34 cellular contexts compared by ENCODE assay signal in the genomic region with DNA sequence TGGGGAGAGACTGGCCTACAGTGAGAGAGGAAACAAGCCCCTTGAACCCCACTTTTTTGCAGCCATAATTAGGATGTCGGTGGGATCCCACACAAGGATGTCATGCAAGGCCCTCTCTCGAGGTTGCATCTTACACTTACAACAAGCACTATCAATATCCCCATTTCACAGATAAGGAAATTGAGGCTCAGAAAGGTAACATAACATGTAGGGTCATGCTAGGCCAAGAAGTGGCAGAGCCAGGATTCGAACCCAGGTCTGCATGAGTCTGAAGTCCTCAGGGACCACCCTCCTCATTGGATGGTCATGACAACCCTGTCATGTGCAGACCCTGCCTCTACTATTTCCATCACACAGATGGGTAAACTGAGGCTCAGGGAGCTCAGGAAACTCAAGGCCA.
"Had no signal": no experiment of that assay in that cellular context is flagged by ENCODE, and none has a peak within 500 bp of the region (broad histone marks: within the 10 kb centered on the region; RNA-seq: fewer than 3 reads in every experiment).

No MANE protein-coding gene starts in this region.

- H3K9me3 ChIP-seq: adrenal gland, body of pancreas, colonic mucosa, gastrocnemius medialis, heart left ventricle had no signal

- H3K27ac ChIP-seq: body of pancreas, colonic mucosa, gastrocnemius medialis, heart left ventricle had no signal

- H3K9me3 Mint-ChIP-seq: activated CD4-positive, alpha-beta memory T cell treated with anti-CD3 and anti-CD28 coated beads for 36 hours; activated CD4-positive, alpha-beta T cell treated with anti-CD3 and anti-CD28 coated beads, Interleukin-2, amount 10 ng/mL, durations not matched to agents 24 days and 14 days; activated naive CD8-positive, alpha-beta T cell treated with anti-CD3 and anti-CD28 coated beads for 36 hours; activated naive CD8-positive, alpha-beta T cell treated with anti-CD3 and anti-CD28 coated beads, Interleukin-2, amount 50 U/mL, for 24 hours; activated T-cell treated with anti-CD3 and anti-CD28 coated beads, Interleukin-2, amount 50 U/mL, for 24 hours; activated T-cell treated with anti-CD3 and anti-CD28 coated beads, Interleukin-2, amount 50 U/mL, for 72 hours; endodermal cell; T-helper 2 cell treated with Interferon-gamma antibody and Interleukin-4, amounts not matched to agents 5 μg/mL and 100 μg/mL, for 36 hours had no signal

- H3K4me3 Mint-ChIP-seq: activated CD4-positive, alpha-beta memory T cell treated with anti-CD3 and anti-CD28 coated beads for 36 hours; activated CD4-positive, alpha-beta T cell treated with anti-CD3 and anti-CD28 coated beads for 36 hours; activated CD4-positive, alpha-beta T cell treated with anti-CD3 and anti-CD28 coated beads, Interleukin-2, amount 10 ng/mL, durations not matched to agents 24 days and 14 days; activated CD8-positive, alpha-beta memory T cell treated with anti-CD3 and anti-CD28 coated beads, Interleukin-2, amount 10 ng/mL, durations not matched to agents 7 days and 5 days; activated CD8-positive, alpha-beta T cell treated with anti-CD3 and anti-CD28 coated beads, Interleukin-2, amount 10 ng/mL, durations not matched to agents 7 days and 5 days; activated naive CD8-positive, alpha-beta T cell treated with anti-CD3 and anti-CD28 coated beads for 36 hours; activated naive CD8-positive, alpha-beta T cell treated with anti-CD3 and anti-CD28 coated beads, Interleukin-2, amount 50 U/mL, for 24 hours; activated T-cell treated with anti-CD3 and anti-CD28 coated beads, Interleukin-2, amount 50 U/mL, for 24 hours; activated T-cell treated with anti-CD3 and anti-CD28 coated beads, Interleukin-2, amount 50 U/mL, for 72 hours; endodermal cell; T-helper 17 cell; T-helper 2 cell treated with Interferon-gamma antibody and Interleukin-4, amounts not matched to agents 5 μg/mL and 100 μg/mL, for 36 hours had no signal

- H3K36me3 ChIP-seq: adrenal gland, colonic mucosa, gastrocnemius medialis, heart left ventricle had no signal

- H3K27me3 ChIP-seq: adrenal gland, body of pancreas, colonic mucosa, dorsolateral prefrontal cortex, gastrocnemius medialis, heart left ventricle had no signal

- H3K36me3 Mint-ChIP-seq: activated CD4-positive, alpha-beta memory T cell treated with anti-CD3 and anti-CD28 coated beads for 36 hours; activated CD8-positive, alpha-beta memory T cell treated with anti-CD3 and anti-CD28 coated beads, Interleukin-2, amount 10 ng/mL, durations not matched to agents 7 days and 5 days; activated naive CD8-positive, alpha-beta T cell treated with anti-CD3 and anti-CD28 coated beads for 36 hours had no signal

- H3K4me1 ChIP-seq: colonic mucosa had no signal

- ATAC-seq: activated CD4-positive, alpha-beta T cell treated with anti-CD3 and anti-CD28 coated beads for 36 hours; activated CD8-positive, alpha-beta memory T cell treated with anti-CD3 and anti-CD28 coated beads, Interleukin-2, amount 10 ng/mL, durations not matched to agents 7 days and 5 days; activated CD8-positive, alpha-beta T cell treated with anti-CD3 and anti-CD28 coated beads, Interleukin-2, amount 10 ng/mL, durations not matched to agents 7 days and 5 days; activated naive CD8-positive, alpha-beta T cell treated with anti-CD3 and anti-CD28 coated beads, Interleukin-2, amount 50 U/mL, for 24 hours; activated T-cell treated with anti-CD3 and anti-CD28 coated beads, Interleukin-2, amount 50 U/mL, for 72 hours; body of pancreas; esophagus mucosa; gastrocnemius medialis; heart left ventricle; T-helper 17 cell had no signal

- H3K27me3 Mint-ChIP-seq: activated CD4-positive, alpha-beta memory T cell treated with anti-CD3 and anti-CD28 coated beads for 36 hours; activated CD4-positive, alpha-beta T cell treated with anti-CD3 and anti-CD28 coated beads for 36 hours; activated naive CD8-positive, alpha-beta T cell treated with anti-CD3 and anti-CD28 coated beads for 36 hours; activated T-cell treated with anti-CD3 and anti-CD28 coated beads, Interleukin-2, amount 50 U/mL, for 24 hours had no signal

- H3K4me3 ChIP-seq: adrenal gland, body of pancreas, colonic mucosa, dorsolateral prefrontal cortex, gastrocnemius medialis, heart left ventricle had no signal

- H3K27ac Mint-ChIP-seq: activated CD4-positive, alpha-beta memory T cell treated with anti-CD3 and anti-CD28 coated beads for 36 hours; activated CD4-positive, alpha-beta T cell treated with anti-CD3 and anti-CD28 coated beads for 36 hours; activated CD4-positive, alpha-beta T cell treated with anti-CD3 and anti-CD28 coated beads, Interleukin-2, amount 10 ng/mL, durations not matched to agents 24 days and 14 days; activated CD8-positive, alpha-beta memory T cell treated with anti-CD3 and anti-CD28 coated beads, Interleukin-2, amount 10 ng/mL, durations not matched to agents 7 days and 5 days; activated CD8-positive, alpha-beta T cell treated with anti-CD3 and anti-CD28 coated beads, Interleukin-2, amount 10 ng/mL, durations not matched to agents 7 days and 5 days; activated naive CD8-positive, alpha-beta T cell treated with anti-CD3 and anti-CD28 coated beads for 36 hours; activated naive CD8-positive, alpha-beta T cell treated with anti-CD3 and anti-CD28 coated beads, Interleukin-2, amount 50 U/mL, for 24 hours; activated T-cell treated with anti-CD3 and anti-CD28 coated beads, Interleukin-2, amount 50 U/mL, for 24 hours; activated T-cell treated with anti-CD3 and anti-CD28 coated beads, Interleukin-2, amount 50 U/mL, for 72 hours; endodermal cell; T-helper 17 cell; T-helper 2 cell treated with Interferon-gamma antibody and Interleukin-4, amounts not matched to agents 5 μg/mL and 100 μg/mL, for 36 hours had no signal

- DNase-seq: activated CD4-positive, alpha-beta memory T cell treated with anti-CD3 and anti-CD28 coated beads for 36 hours; activated CD4-positive, alpha-beta T cell treated with anti-CD3 and anti-CD28 coated beads for 36 hours; activated CD4-positive, alpha-beta T cell treated with anti-CD3 and anti-CD28 coated beads, Interleukin-2, amount 10 ng/mL, durations not matched to agents 24 days and 14 days; activated CD4-positive, CD25-positive, alpha-beta regulatory T cell; activated CD4-positive, CD25-positive, alpha-beta regulatory T cell treated with anti-CD3 and anti-CD28 coated beads, Interleukin-2, amount 50 U/mL, for 72 hours; activated CD8-positive, alpha-beta memory T cell treated with anti-CD3 and anti-CD28 coated beads, Interleukin-2, amount 10 ng/mL, durations not matched to agents 7 days and 5 days; activated CD8-positive, alpha-beta memory T cell treated with anti-CD3 and anti-CD28 coated beads, Interleukin-2, amount 50 U/mL, for 48 hours; activated CD8-positive, alpha-beta T cell treated with anti-CD3 and anti-CD28 coated beads, Interleukin-2, amount 10 ng/mL, durations not matched to agents 7 days and 5 days; activated effector memory CD4-positive, alpha-beta T cell treated with Interleukin-2 at 50 U/mL for 16 hours; activated gamma-delta T cell treated with Interleukin-2 at 50 U/mL for 16 hours; activated naive CD4-positive, alpha-beta T cell treated with anti-CD3 and anti-CD28 coated beads, Interleukin-2, amount 50 U/mL, for 16 hours; activated naive CD4-positive, alpha-beta T cell treated with Interleukin-2 at 50 U/mL for 16 hours; activated naive CD8-positive, alpha-beta T cell treated with anti-CD3 and anti-CD28 coated beads for 36 hours; activated naive CD8-positive, alpha-beta T cell treated with anti-CD3 and anti-CD28 coated beads, Interleukin-2, amount 50 U/mL, for 24 hours; activated T-cell treated with anti-CD3 and anti-CD28 coated beads for 4 hours; activated T-cell treated with anti-CD3 and anti-CD28 coated beads, Interleukin-2, amount 50 U/mL, for 24 hours; activated T-cell treated with anti-CD3 and anti-CD28 coated beads, Interleukin-2, amount 50 U/mL, for 72 hours; amygdala; body of pancreas; caudate nucleus; colonic mucosa; dorsolateral prefrontal cortex; effector memory CD4-positive, alpha-beta T cell; endodermal cell; foreskin fibroblast; gastrocnemius medialis; glutamatergic neuron; heart left ventricle; T-helper 1 cell; T-helper 17 cell; T1000 had no signal
